Comparison of ENCODE assay signal across 24 cellular contexts in genomic region chr9:97779608-97780007, GRCh38.
DNase-seq lines count a peak whose midpoint lies in the region; ATAC-seq, FAIRE-seq and TF ChIP-seq lines count a peak whose summit lies in the region.
"Had no signal": no experiment of that assay in that cellular context is flagged by ENCODE, and none has a peak within 500 bp of the region (broad histone marks: within the 10 kb centered on the region; RNA-seq: fewer than 3 reads in every experiment).

No MANE protein-coding gene starts in this region.

- H3K4me1 ChIP-seq in A549, result no peaks in the 10 kb centered on the region
- no peaks in the 10 kb centered on the region for H3K4me1 ChIP-seq in HEK293 (ENCODE audit: control insufficient read depth, insufficient read depth, low read length)
- H3K4me1 ChIP-seq: BLaER1 treated with 17β-estradiol and CSF1 and Interleukin-3, amounts not matched to agents 10 nM and 100 nM had no signal

- no peak for FAIRE-seq in A549 (lab: Jason Lieb, UNC)
- FAIRE-seq: A204.1, GM12878, GM12892, GM18507 had no signal

- H3K9me3 ChIP-seq in A549 (peaks cover 31% of the 10 kb centered on the region), HEK293 (ENCODE audit: control insufficient read depth, insufficient read depth, low read depth, low read length) (no peaks in the 10 kb centered on the region)

- H3K4me3 ChIP-seq in A549 (no peak overlapping the region), HEK293 (ENCODE audit: low read depth, low read length) (no peak overlapping the region)
- H3K4me3 ChIP-seq: BLaER1 treated with 17β-estradiol and CSF1 and Interleukin-3, amounts not matched to agents 10 nM and 100 nM; GM12878 had no signal

- DNase-seq in A549 (ENCODE audit: low read depth in 1 of 2, low spot score in 1 of 2) (no peak), ureter (ENCODE audit: low spot score) (peak; percentile 12), activated gamma-delta T cell (lab: John Stamatoyannopoulos, UW) (no peak)
- DNase-seq: 8988T; AML-193; Caco-2; Calu3; CD4-positive, alpha-beta T cell; CD8-positive, alpha-beta T cell; DMS 273 treated with DMSO at 0.1 percent for 48 hours; DMS153; DMS53; DMS79; DND-41; EL; GDM1 had no signal

- POLR2A ChIA-PET in A549 (lab: Yijun Ruan, JAX) (no interaction called here), HEK293 (lab: Yijun Ruan, JAX) (no interaction called here)

- WGBS in A549 (ENCODE audit: missing lambda C conversion rate), result 57% methylated on average over 2 of the region's 2 CpGs

- no peak for TF ChIP-seq POLR2A in A549 (IDR thresholded peaks at IDR 0.05; ENCODE audit: low read length)

- H3K27ac ChIP-seq in A549 (no peak overlapping the region), HEK293 (ENCODE audit: extremely low read depth, low read depth, low read length) (no peak overlapping the region)
- H3K27ac ChIP-seq: BLaER1 treated with 17β-estradiol and CSF1 and Interleukin-3, amounts not matched to agents 10 nM and 100 nM; C4-2B had no signal

- TF ChIP-seq EP300 in A549 (IDR thresholded peaks at IDR 0.05), result no peak

- no peak for ATAC-seq in A549
- ATAC-seq in GM21737 (IDR thresholded peaks at IDR 0.05; ENCODE audit: unreplicated experiment), result no peak
- ATAC-seq: CD8-positive, alpha-beta T cell; GM12878 had no signal

- CTCF ChIA-PET in A549 (lab: Yijun Ruan, JAX) (interaction anchor here (1.0 kb wide), 1 partner anchor 15 kb away, joined by 3 read pairs; no protein-coding TSS in a partner anchor), HEK293 (lab: Yijun Ruan, JAX) (no interaction called here)

- no peak overlapping the region for H3K4me2 ChIP-seq in A549
- H3K4me2 ChIP-seq: BLaER1 treated with 17β-estradiol and CSF1 and Interleukin-3, amounts not matched to agents 10 nM and 100 nM had no signal

- no peaks in the 10 kb centered on the region for H3K36me3 ChIP-seq in HEK293 (ENCODE audit: control insufficient read depth in 2 of 2, insufficient read depth in 1 of 2, low read length in 2 of 2)

- TF ChIP-seq RAD21 in A549 (conservative IDR thresholded peaks at IDR 0.05 in 1 of 2, IDR thresholded peaks at IDR 0.05 in 1 of 2), result no peak

- TF ChIP-seq CTCF in A549 (IDR thresholded peaks at IDR 0.05), result no peak
- no peak for TF ChIP-seq CTCF in HEK293 (tag by site-specific recombination; IDR thresholded peaks at IDR 0.05)

TF ChIP-seq in A549, 52 proteins besides CTCF, POLR2A, EP300 and RAD21:
- TF ChIP-seq ZFP36 (IDR thresholded peaks at IDR 0.05; ENCODE audit: borderline replicate concordance, partially characterized antibody) (peak; percentile 91), ZSCAN20 (CRISPR knock-in tag; IDR thresholded peaks at IDR 0.05) (no peak), HDAC2 (IDR thresholded peaks at IDR 0.05) (no peak)

TF ChIP-seq in HEK293, 187 proteins besides CTCF, POLR2A, EP300 and RAD21:
- TF ChIP-seq ZNF169 (tag by site-specific recombination; IDR thresholded peaks at IDR 0.05) (no peak), ZNF585B (tag by site-specific recombination; IDR thresholded peaks at IDR 0.05) (peak; percentile 94), ZNF426 (tag by site-specific recombination; IDR thresholded peaks at IDR 0.05) (no peak)
TF ChIP-seq in HEK293: peak in this region for 1.
